ENCODE assay signal across 8 cellular contexts in genomic region chr4:118772149-118773081, GRCh38.
DNase-seq lines count a peak whose midpoint lies in the region; ATAC-seq and TF ChIP-seq lines count a peak whose summit lies in the region.

No MANE protein-coding gene starts in this region.

- peak; percentile 60 for ATAC-seq in HG02943 (IDR thresholded peaks at IDR 0.05; ENCODE audit: low read depth, unreplicated experiment)

- H3K4me1 ChIP-seq in breast epithelium: peaks cover 0 to 6% of the 10 kb centered on the region in 2 donors
- peaks cover 31% of the 10 kb centered on the region for H3K4me1 ChIP-seq in suprapubic skin

- H3K4me3 ChIP-seq in breast epithelium: peak overlapping the region in 1 of 3 donors; percentile 34
- H3K4me3 ChIP-seq in suprapubic skin: no peak overlapping the region

- DNase-seq in A172 (ENCODE audit: low spot score) (peak; percentile 42), NCI-H2227 treated with DMSO at 0.1 percent for 48 hours (lab: John Stamatoyannopoulos, UW) (peak; percentile 35), breast epithelium (ENCODE audit: low spot score in 2 of 2) (no peak), kidney glomerular epithelial cell (lab: John Stamatoyannopoulos, UW) (peak; percentile 46), suprapubic skin (ENCODE audit: low spot score in 2 of 2) (no peak)
- DNase-seq in activated naive CD4-positive, alpha-beta T cell treated with anti-CD3 and anti-CD28 coated beads for 36 hours: no peak

- 40% methylated on average over 10 of the region's 10 CpGs for WGBS in suprapubic skin

- TF ChIP-seq CTCF in GM12873 (IDR thresholded peaks at IDR 0.05; ENCODE audit: insufficient read depth, low read depth, low read length, missing control alignments): peak; percentile 44
- peak; percentile 31 to 69 (median 69) for TF ChIP-seq CTCF in breast epithelium (IDR thresholded peaks at IDR 0.05)
- TF ChIP-seq CTCF in suprapubic skin (IDR thresholded peaks at IDR 0.05): peak; percentile 5 to 37

- no peaks in the 10 kb centered on the region for H3K27me3 Mint-ChIP-seq in activated naive CD4-positive, alpha-beta T cell treated with anti-CD3 and anti-CD28 coated beads for 36 hours (ENCODE audit: low read depth)

- no peak overlapping the region for H3K4me3 Mint-ChIP-seq in activated naive CD4-positive, alpha-beta T cell treated with anti-CD3 and anti-CD28 coated beads for 36 hours

- H3K9me3 ChIP-seq in breast epithelium: no peaks in the 10 kb centered on the region
- no peaks in the 10 kb centered on the region for H3K9me3 ChIP-seq in suprapubic skin

- H3K9me3 Mint-ChIP-seq in activated naive CD4-positive, alpha-beta T cell treated with anti-CD3 and anti-CD28 coated beads for 36 hours: no peaks in the 10 kb centered on the region

- CTCF ChIA-PET in activated naive CD4-positive, alpha-beta T cell treated with anti-CD3 and anti-CD28 coated beads for 36 hours (lab: Charles Lee): interaction anchor here (0.8 to 4.7 kb wide), 15 partner anchors 9 to 201 kb away, joined by 3 to 57 read pairs (median 4); partner anchors contain the start of genes METTL14 and SYNPO2

- H3K36me3 Mint-ChIP-seq in activated naive CD4-positive, alpha-beta T cell treated with anti-CD3 and anti-CD28 coated beads for 36 hours (ENCODE audit: low read depth): peaks cover 2% of the 10 kb centered on the region

- H3K27me3 ChIP-seq in breast epithelium (no peaks in the 10 kb centered on the region), suprapubic skin (no peaks in the 10 kb centered on the region)

- TF ChIP-seq EP300 in suprapubic skin (IDR thresholded peaks at IDR 0.05): no peak

- intact Hi-C loops in breast epithelium (cut with DNase I; ENCODE audit: low total_unique reads): no loop called here
- intact Hi-C loops in activated naive CD4-positive, alpha-beta T cell treated with anti-CD3 and anti-CD28 coated beads for 36 hours (cut with micrococcal nuclease): loop anchor here (1.0 to 10.0 kb wide), 5 partner anchors 93 to 522 kb away; no protein-coding TSS in a partner anchor

- H3K36me3 ChIP-seq in breast epithelium (no peaks in the 10 kb centered on the region), suprapubic skin (peaks cover 5% of the 10 kb centered on the region)

- peak overlapping the region; percentile 54 to 56 for H3K27ac ChIP-seq in breast epithelium
- peak overlapping the region; percentile 6 for H3K27ac ChIP-seq in suprapubic skin

- H3K27ac Mint-ChIP-seq in activated naive CD4-positive, alpha-beta T cell treated with anti-CD3 and anti-CD28 coated beads for 36 hours: no peak overlapping the region

- no peaks in the 10 kb centered on the region for H3K4me1 Mint-ChIP-seq in activated naive CD4-positive, alpha-beta T cell treated with anti-CD3 and anti-CD28 coated beads for 36 hours (ENCODE audit: low read depth)

- TF ChIP-seq POLR2A in breast epithelium (IDR thresholded peaks at IDR 0.05): no peak
- TF ChIP-seq POLR2A in suprapubic skin (IDR thresholded peaks at IDR 0.05): no peak

Comparison
In these comparisons a context has a peak if more than half of its experiments do, and no peak if none do; other contexts are left out.
1. DNase-seq: peak in A172 (single experiment), NCI-H2227 treated with DMSO at 0.1 percent for 48 hours (single experiment) and kidney glomerular epithelial cell (single experiment); none in breast epithelium (0 of 2), suprapubic skin (0 of 2) and activated naive CD4-positive, alpha-beta T cell treated with anti-CD3 and anti-CD28 coated beads for 36 hours (single experiment).
2. Peak in every context shown above with its lines, with median percentiles within 50 percentile points of each other: CTCF ChIP-seq.